ENCODE assay signal across 22 cellular contexts in genomic region chr17:76378548-76379274, GRCh38.
"Had no signal": no experiment of that assay in that cellular context is flagged by ENCODE, and none has a peak within 500 bp of the region (broad histone marks: within the 10 kb centered on the region; RNA-seq: fewer than 3 reads in every experiment).

No MANE protein-coding gene starts in this region.

- H3K27me3 ChIP-seq: brain microvascular endothelial cell, heart left ventricle, pancreas, tibial artery had no signal

- H3K27ac ChIP-seq: brain microvascular endothelial cell, coronary artery, gastrocnemius medialis, heart left ventricle, pancreas, tibial artery had no signal

- H3K36me3 ChIP-seq: brain microvascular endothelial cell, gastrocnemius medialis, heart left ventricle, pancreas, tibial artery had no signal

- DNase-seq: activated CD4-positive, alpha-beta T cell treated with anti-CD3 and anti-CD28 coated beads, Interleukin-2, amount 10 ng/mL, durations not matched to agents 7 days and 5 days; activated CD8-positive, alpha-beta memory T cell treated with anti-CD3 and anti-CD28 coated beads, Interleukin-2, amount 50 U/mL, for 4 hours; activated CD8-positive, alpha-beta T cell treated with anti-CD3 and anti-CD28 coated beads, Interleukin-2, amount 10 ng/mL, durations not matched to agents 7 days and 5 days; activated naive CD4-positive, alpha-beta T cell treated with anti-CD3 and anti-CD28 coated beads, Interleukin-2, amount 50 U/mL, for 16 hours; activated T-cell treated with anti-CD3 and anti-CD28 coated beads, Interleukin-2, amount 50 U/mL, for 4 hours; aorta; brain microvascular endothelial cell; effector CD4-positive, alpha-beta T cell; gastrocnemius medialis; heart left ventricle; left ventricle myocardium superior; mesenchymal stem cell; naive thymus-derived CD4-positive, alpha-beta T cell; pancreas; stimulated activated CD8-positive, alpha-beta memory T cell treated with anti-CD3 and anti-CD28 coated beads, Interleukin-4, amount 100 ng/mL, for 48 hours; stimulated activated naive CD4-positive, alpha-beta T cell treated with Interleukin-2 at 50 U/mL for 16 hours; substantia nigra; T1000; tibial artery had no signal

- ATAC-seq: activated CD4-positive, CD25-positive, alpha-beta regulatory T cell treated with anti-CD3 and anti-CD28 coated beads, Interleukin-2, amount 50 U/mL, for 24 hours; activated CD8-positive, alpha-beta T cell treated with anti-CD3 and anti-CD28 coated beads, Interleukin-2, amount 10 ng/mL, durations not matched to agents 7 days and 5 days; activated T-cell treated with anti-CD3 and anti-CD28 coated beads, Interleukin-2, amount 50 U/mL, for 4 hours; esophagus mucosa; gastrocnemius medialis; heart left ventricle; left ventricle myocardium superior; naive thymus-derived CD4-positive, alpha-beta T cell; pancreas had no signal

- H3K4me3 ChIP-seq: coronary artery, gastrocnemius medialis, heart left ventricle, pancreas, tibial artery had no signal

- H3K9me3 ChIP-seq: gastrocnemius medialis, heart left ventricle, pancreas, tibial artery had no signal
